ENCODE assay signal across 26 cellular contexts in genomic region chr4:40878548-40879055, GRCh38.
"Had no signal": no experiment of that assay in that cellular context is flagged by ENCODE, and none has a peak within 500 bp of the region (broad histone marks: within the 10 kb centered on the region; RNA-seq: fewer than 3 reads in every experiment).

No MANE protein-coding gene starts in this region.

- H3K27me3 Mint-ChIP-seq: brain had no signal

- DNase-seq: activated CD4-positive, alpha-beta memory T cell treated with anti-CD3 and anti-CD28 coated beads for 36 hours; activated CD4-positive, alpha-beta T cell treated with anti-CD3 and anti-CD28 coated beads, Interleukin-2, amount 10 ng/mL, durations not matched to agents 7 days and 5 days; activated CD4-positive, CD25-positive, alpha-beta regulatory T cell; activated CD8-positive, alpha-beta memory T cell treated with anti-CD3 and anti-CD28 coated beads for 24 hours; activated effector memory CD4-positive, alpha-beta T cell treated with anti-CD3 and anti-CD28 coated beads, Interleukin-2, amount 50 U/mL, for 16 hours; activated naive CD4-positive, alpha-beta T cell treated with Interleukin-2 at 50 U/mL for 16 hours; activated T-cell treated with anti-CD3 and anti-CD28 coated beads, Interleukin-2, amount 50 U/mL, for 4 hours; anterior cingulate cortex; IMR-90; Kasumi-1; KBM-7; NCI-H1105 treated with DMSO at 0.1 percent for 48 hours; NCI-H146; NCI-H187 treated with DMSO at 0.1 percent for 48 hours; NCI-H2081 treated with DMSO at 0.1 percent for 48 hours; NCI-H2171; NCI-H226; NCI-H526 treated with DMSO at 0.1 percent for 48 hours; PC-9; SIG-M5; T-cell had no signal

- H3K36me3 ChIP-seq: adrenal gland had no signal

- H3K27ac ChIP-seq: adrenal gland, PC-9, SK-N-MC, VCaP had no signal

- H3K9me3 ChIP-seq: adrenal gland had no signal

- H3K4me3 ChIP-seq: adrenal gland, PC-9, SK-N-MC had no signal

- ATAC-seq: activated T-cell treated with anti-CD3 and anti-CD28 coated beads, Interleukin-2, amount 50 U/mL, for 4 hours; T-cell had no signal

- H3K36me3 Mint-ChIP-seq: activated CD4-positive, alpha-beta memory T cell treated with anti-CD3 and anti-CD28 coated beads for 36 hours; activated naive CD8-positive, alpha-beta T cell; T-cell had no signal

- H3K27ac Mint-ChIP-seq: activated CD4-positive, alpha-beta memory T cell treated with anti-CD3 and anti-CD28 coated beads for 36 hours; activated CD4-positive, alpha-beta T cell treated with anti-CD3 and anti-CD28 coated beads, Interleukin-2, amount 10 ng/mL, durations not matched to agents 7 days and 5 days; activated naive CD8-positive, alpha-beta T cell; T-cell had no signal

- H3K27me3 ChIP-seq: adrenal gland had no signal

- H3K9me3 Mint-ChIP-seq: activated CD4-positive, alpha-beta memory T cell treated with anti-CD3 and anti-CD28 coated beads for 36 hours; activated CD4-positive, alpha-beta T cell treated with anti-CD3 and anti-CD28 coated beads, Interleukin-2, amount 10 ng/mL, durations not matched to agents 7 days and 5 days; activated T-cell treated with anti-CD3 and anti-CD28 coated beads, Interleukin-2, amount 50 U/mL, for 4 hours; brain; T-cell had no signal

- H3K4me3 Mint-ChIP-seq: activated CD4-positive, alpha-beta memory T cell treated with anti-CD3 and anti-CD28 coated beads for 36 hours; activated CD4-positive, alpha-beta T cell treated with anti-CD3 and anti-CD28 coated beads, Interleukin-2, amount 10 ng/mL, durations not matched to agents 7 days and 5 days; activated naive CD8-positive, alpha-beta T cell; activated T-cell treated with anti-CD3 and anti-CD28 coated beads, Interleukin-2, amount 50 U/mL, for 4 hours; brain; T-cell had no signal
